Comparison of ENCODE assay signal across 18 cellular contexts in the genomic region with DNA sequence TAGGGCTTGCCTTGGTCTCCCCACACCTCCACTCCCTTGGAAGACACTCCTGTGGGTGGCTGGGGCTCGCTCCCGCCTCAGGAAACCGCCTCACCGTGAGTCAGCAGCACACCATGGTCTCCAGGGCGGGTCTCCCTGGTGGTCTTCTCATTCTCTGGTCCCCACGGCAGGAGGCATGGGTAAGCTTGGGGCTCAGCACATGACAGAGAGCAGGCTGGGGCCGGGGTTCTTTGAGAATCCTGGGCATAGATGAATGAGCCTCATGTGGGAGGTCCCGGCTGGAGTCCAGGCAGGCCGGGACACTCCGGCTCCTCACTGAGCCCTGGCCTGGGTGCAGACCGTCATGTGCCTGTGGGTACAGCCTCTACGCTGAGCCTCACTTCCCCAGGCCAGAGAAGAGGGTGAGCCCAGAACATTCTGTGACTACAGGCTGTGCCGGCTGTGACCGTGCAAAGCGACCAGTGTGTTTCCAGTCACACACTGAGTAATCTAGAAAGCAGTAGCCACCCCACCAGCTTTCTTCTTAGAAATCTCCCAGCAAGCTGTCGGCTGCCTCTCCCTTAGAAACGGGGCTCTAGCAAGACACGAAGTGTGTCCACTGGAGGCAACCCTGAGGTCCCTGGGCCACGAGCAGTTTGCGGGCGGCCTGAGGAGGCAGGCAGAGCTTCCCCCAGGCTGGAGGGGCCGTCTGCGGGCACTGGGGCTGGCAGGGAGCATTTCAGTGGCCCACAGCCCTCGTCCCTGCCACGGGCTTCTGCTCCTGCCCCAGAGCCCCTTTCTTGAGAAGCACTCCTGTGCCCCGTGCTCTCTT.
DNase-seq lines count a peak whose midpoint lies in the region; ATAC-seq and TF ChIP-seq lines count a peak whose summit lies in the region.
"Had no signal": no experiment of that assay in that cellular context is flagged by ENCODE, and none has a peak within 500 bp of the region (broad histone marks: within the 10 kb centered on the region; RNA-seq: fewer than 3 reads in every experiment).

No MANE protein-coding gene starts in this region.

- no peak overlapping the region for H3K4me2 ChIP-seq in hepatocyte

- TF ChIP-seq POLR2A in gastrocnemius medialis (IDR thresholded peaks at IDR 0.05): peak; percentile 37 to 68

- H3K9me3 ChIP-seq in Panc1 (ENCODE audit: control insufficient read depth, insufficient read depth, low read depth, low read length) (no peaks in the 10 kb centered on the region), hepatocyte (ENCODE audit: low read depth) (no peaks in the 10 kb centered on the region), gastrocnemius medialis (no peaks in the 10 kb centered on the region)
- no peaks in the 10 kb centered on the region for H3K9me3 ChIP-seq in effector memory CD4-positive, alpha-beta T cell (ENCODE audit: control insufficient read depth, low read length)
- H3K9me3 ChIP-seq: heart left ventricle, lower lobe of right lung, ovary had no signal

- TF ChIP-seq CTCF in Panc1 (IDR thresholded peaks at IDR 0.05) (no peak), hepatocyte (IDR thresholded peaks at IDR 0.05; ENCODE audit: poor library complexity) (no peak), gastrocnemius medialis (IDR thresholded peaks at IDR 0.05 in 4 of 5, conservative IDR thresholded peaks at IDR 0.05 in 1 of 5) (no peak), GM10248 (IDR thresholded peaks at IDR 0.05; ENCODE audit: control extremely low read depth, extremely low read depth, low read depth, missing control alignments) (no peak)

- in situ Hi-C loops in Panc1 (cut with HindIII; ENCODE audit: low pct_unique_long_range_greater_than_20kb, low sequenced_read_pairs): no loop called here
- in situ Hi-C loops in gastrocnemius medialis (cut with MboI; ENCODE audit: low sequenced_read_pairs in 4 of 4): loop anchor here in 2 of 4 donors (5.0 to 10.0 kb wide), 3 partner anchors 43 to 95 kb away; a partner anchor contains a TSS

- H3K4me3 ChIP-seq in Panc1 (ENCODE audit: low read depth in 2 of 2, low read length in 2 of 2): no peak overlapping the region
- no peak overlapping the region for H3K4me3 ChIP-seq in hepatocyte
- H3K4me3 ChIP-seq in gastrocnemius medialis: peak overlapping the region in 3 of 4 donors; percentile 29 to 40 (median 31)
- no peak overlapping the region for H3K4me3 ChIP-seq in effector memory CD4-positive, alpha-beta T cell (ENCODE audit: insufficient read depth, low read depth, low read length, poor library complexity, severe bottlenecking)
- H3K4me3 ChIP-seq: heart left ventricle, lower lobe of right lung, ovary had no signal

- 87% methylated on average over 26 of the region's 26 CpGs for WGBS in hepatocyte (ENCODE audit: low lambda C conversion rate, missing lambda C conversion rate)

- CTCF ChIA-PET in Panc1 (lab: Charles Lee): no interaction called here
- CTCF ChIA-PET in GM10248 (lab: Yijun Ruan, JAX): no interaction called here

- POLR2A ChIA-PET in Panc1 (lab: Charles Lee): no interaction called here
- POLR2A ChIA-PET in GM10248 (lab: Yijun Ruan, JAX): no interaction called here

- H3K27ac ChIP-seq in Panc1 (ENCODE audit: low read length) (no peak overlapping the region), hepatocyte (peak overlapping the region; percentile 60), gastrocnemius medialis (peak overlapping the region; percentile 88 to 96 (median 94))
- H3K27ac ChIP-seq in effector memory CD4-positive, alpha-beta T cell (ENCODE audit: insufficient read depth, low read length, poor library complexity, severe bottlenecking): no peak overlapping the region
- H3K27ac ChIP-seq: lower lobe of right lung, ovary had no signal

- H4K20me1 ChIP-seq in hepatocyte (ENCODE audit: insufficient read depth, poor library complexity, severe bottlenecking): no peaks in the 10 kb centered on the region

- no TSS peak for BruUV-seq in Panc1 (replicated peaks; lab: Mats Ljungman, UMichigan)

- H3K79me2 ChIP-seq in hepatocyte: no peaks in the 10 kb centered on the region

- H3K36me3 ChIP-seq in Panc1 (ENCODE audit: control insufficient read depth, insufficient read depth, low read length): no peaks in the 10 kb centered on the region
- no peaks in the 10 kb centered on the region for H3K36me3 ChIP-seq in hepatocyte (replicated peaks; ENCODE audit: insufficient read depth, low read depth)
- H3K36me3 ChIP-seq in gastrocnemius medialis: no peaks in the 10 kb centered on the region
- no peaks in the 10 kb centered on the region for H3K36me3 ChIP-seq in effector memory CD4-positive, alpha-beta T cell (ENCODE audit: control insufficient read depth, insufficient read depth, low read length)
- H3K36me3 ChIP-seq: heart left ventricle, lower lobe of right lung, ovary had no signal

- DNase-seq in ELR (ENCODE audit: low read depth) (peak; percentile 38), Panc1 (ENCODE audit: low read depth, low spot score) (no peak), hepatocyte (ENCODE audit: low spot score) (no peak), gastrocnemius medialis (peak; percentile 95), GM10248 (ENCODE audit: extremely low spot score) (no peak)
- no peak for DNase-seq in effector memory CD4-positive, alpha-beta T cell
- DNase-seq: activated CD4-positive, alpha-beta T cell treated with anti-CD3 and anti-CD28 coated beads, Interleukin-2, amount 50 U/mL, for 4 hours; activated effector memory CD4-positive, alpha-beta T cell treated with Interleukin-2 at 50 U/mL for 16 hours; CD4-positive, CD25-positive, alpha-beta regulatory T cell; heart left ventricle; lower lobe of right lung; NCI-H1436 treated with DMSO at 0.1 percent for 48 hours; NCI-H526 treated with DMSO at 0.1 percent for 48 hours; ovary; stimulated activated CD4-positive, alpha-beta T cell treated with anti-CD3 and anti-CD28 coated beads, Interleukin-4, amount 100 ng/mL, for 1 hour; stimulated activated naive CD4-positive, alpha-beta T cell treated with Interleukin-2 at 50 U/mL for 16 hours; T-helper 9 cell had no signal

- no peaks in the 10 kb centered on the region for H3K9me2 ChIP-seq in hepatocyte (replicated peaks; ENCODE audit: insufficient read depth)

- H3K4me1 ChIP-seq in Panc1 (ENCODE audit: control insufficient read depth, insufficient read depth, low read length) (peaks cover 7% of the 10 kb centered on the region), hepatocyte (ENCODE audit: insufficient read depth) (peaks cover 16% of the 10 kb centered on the region), gastrocnemius medialis (peaks cover 71 to 73% of the 10 kb centered on the region in 2 donors)
- no peaks in the 10 kb centered on the region for H3K4me1 ChIP-seq in effector memory CD4-positive, alpha-beta T cell (ENCODE audit: control insufficient read depth, insufficient read depth, low read length, poor library complexity, severe bottlenecking)
- H3K4me1 ChIP-seq: lower lobe of right lung had no signal

- ATAC-seq in Panc1: peak; percentile 22; the same call in 1 of the 2 replicates
- ATAC-seq in gastrocnemius medialis: peak; percentile 20 to 23
- ATAC-seq in HG03439 (IDR thresholded peaks at IDR 0.05; ENCODE audit: unreplicated experiment): no peak

- H2AFZ ChIP-seq in hepatocyte: no peak overlapping the region

- H3K27me3 ChIP-seq in Panc1 (ENCODE audit: control insufficient read depth, insufficient read depth, low read length) (no peaks in the 10 kb centered on the region), hepatocyte (no peaks in the 10 kb centered on the region), gastrocnemius medialis (no peaks in the 10 kb centered on the region)
- H3K27me3 ChIP-seq in effector memory CD4-positive, alpha-beta T cell (replicated peaks; ENCODE audit: control insufficient read depth, insufficient read depth, low read length, poor library complexity, severe bottlenecking): no peaks in the 10 kb centered on the region
- H3K27me3 ChIP-seq: heart left ventricle, ovary had no signal

- intact Hi-C loops in Panc1 (cut with micrococcal nuclease; ENCODE audit: unreplicated experiment): no loop called here
- intact Hi-C loops in gastrocnemius medialis (cut with DNase I; ENCODE audit: low total_unique reads): loop anchor here (2.0 kb wide), 1 partner anchor 39 kb away; no protein-coding TSS in a partner anchor

Comparison
In these comparisons a context has a peak if more than half of its experiments do, and no peak if none do; other contexts are left out.
1. DNase-seq: peak in ELR (single experiment) and gastrocnemius medialis (2 of 2); none in Panc1 (single experiment), hepatocyte (single experiment), effector memory CD4-positive, alpha-beta T cell (0 of 3) and GM10248 (single experiment).
2. H3K27ac ChIP-seq: peak in hepatocyte (single experiment) and gastrocnemius medialis (4 of 4); none in Panc1 (single experiment) and effector memory CD4-positive, alpha-beta T cell (single experiment).
3. H3K4me3 ChIP-seq: peak in gastrocnemius medialis (3 of 4); none in Panc1 (0 of 2), hepatocyte (single experiment) and effector memory CD4-positive, alpha-beta T cell (single experiment).